ENCODE assay signal across 23 cellular contexts in genomic region chr20:52610749-52611148, GRCh38.
"Had no signal": no experiment of that assay in that cellular context is flagged by ENCODE, and none has a peak within 500 bp of the region (broad histone marks: within the 10 kb centered on the region; RNA-seq: fewer than 3 reads in every experiment).

No MANE protein-coding gene starts in this region.

- H3K27ac Mint-ChIP-seq: mesothelial cell of epicardium had no signal

- H3K27me3 ChIP-seq: esophagus muscularis mucosa, foreskin keratinocyte, gastroesophageal sphincter, left lung had no signal

- FAIRE-seq: colon, endothelial cell of umbilical vein, frontal cortex, islet of Langerhans, keratinocyte had no signal

- H3K27ac ChIP-seq: coronary artery, dorsolateral prefrontal cortex, esophagus muscularis mucosa, foreskin keratinocyte, gastroesophageal sphincter, heart left ventricle, left lung, lower lobe of right lung had no signal

- H3K9me3 Mint-ChIP-seq: mesothelial cell of epicardium had no signal

- H3K4me1 Mint-ChIP-seq: mesothelial cell of epicardium, naive B cell had no signal

- H3K4me3 Mint-ChIP-seq: mesothelial cell of epicardium, naive B cell had no signal

- H3K36me3 ChIP-seq: esophagus muscularis mucosa, gastroesophageal sphincter, heart left ventricle, left lung, lower lobe of right lung had no signal

- H3K36me3 Mint-ChIP-seq: mesothelial cell of epicardium, naive B cell had no signal

- DNase-seq: dermis blood vessel endothelial cell; dorsolateral prefrontal cortex; effector CD4-positive, alpha-beta T cell; effector memory CD4-positive, alpha-beta T cell; foreskin keratinocyte; heart left ventricle; hippocampal formation; left cardiac atrium; left lung; left ventricle myocardium superior; lower lobe of right lung; mesenchymal stem cell; mucosa of descending colon; naive B cell had no signal

- ATAC-seq: foreskin keratinocyte, gastroesophageal sphincter, heart left ventricle, left cardiac atrium, left lung, left ventricle myocardium superior, lower lobe of right lung, mucosa of descending colon had no signal

- H3K9me3 ChIP-seq: esophagus muscularis mucosa, gastroesophageal sphincter, heart left ventricle, lower lobe of right lung, mucosa of descending colon had no signal

- H3K4me3 ChIP-seq: coronary artery, dorsolateral prefrontal cortex, esophagus muscularis mucosa, gastroesophageal sphincter, heart left ventricle, left lung, lower lobe of right lung, mucosa of descending colon had no signal

- H3K4me1 ChIP-seq: esophagus muscularis mucosa, foreskin keratinocyte, gastroesophageal sphincter, heart left ventricle, left lung, lower lobe of right lung had no signal
